9 cellular contexts compared by ENCODE assay signal in the genomic region with DNA sequence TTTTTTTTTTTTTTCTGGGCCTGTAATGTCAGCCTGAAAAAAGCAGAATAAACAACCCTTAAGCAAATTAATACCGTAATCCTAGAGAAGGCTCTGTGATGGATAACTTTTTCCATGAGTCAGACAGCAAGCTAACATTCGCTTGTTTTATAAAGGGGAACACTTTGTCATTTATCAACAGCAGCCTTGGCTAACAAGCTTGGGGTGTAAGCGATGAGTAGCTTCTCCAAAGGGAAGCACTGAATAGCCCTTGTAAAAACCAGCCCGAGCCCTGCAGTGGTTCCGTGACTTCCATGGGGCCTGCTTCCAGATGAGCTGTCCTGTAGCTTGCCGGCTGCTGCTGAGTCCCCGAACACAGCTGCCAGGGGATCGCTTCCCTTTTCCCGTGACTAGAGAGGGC. TPM values are rescaled to one million over a fixed set of nuclear protein-coding genes. Genes with fewer than 3 reads are reported as not detected.
A peak's percentile ranks its signal among the peaks of the same experiment; 100 is the strongest.
DNase-seq lines count a peak whose midpoint lies in the region; ATAC-seq and TF ChIP-seq lines count a peak whose summit lies in the region.
"Had no signal": no experiment of that assay in that cellular context is flagged by ENCODE, and none has a peak within 500 bp of the region (broad histone marks: within the 10 kb centered on the region; RNA-seq: fewer than 3 reads in every experiment).

No MANE protein-coding gene starts in this region.

- peaks cover 2% of the 10 kb centered on the region for H3K27me3 Mint-ChIP-seq in HFFc6 (ENCODE audit: insufficient read depth)
- no peaks in the 10 kb centered on the region for H3K27me3 Mint-ChIP-seq in activated CD8-positive, alpha-beta T cell treated with anti-CD3 and anti-CD28 coated beads for 36 hours
- H3K27me3 Mint-ChIP-seq in glutamatergic neuron (ENCODE audit: unreplicated experiment), result peaks cover 9% of the 10 kb centered on the region

- H3K36me3 Mint-ChIP-seq in HFFc6 (ENCODE audit: low read depth) (no peaks in the 10 kb centered on the region), glutamatergic neuron (ENCODE audit: unreplicated experiment) (no peaks in the 10 kb centered on the region)
- H3K36me3 Mint-ChIP-seq in activated CD8-positive, alpha-beta T cell treated with anti-CD3 and anti-CD28 coated beads for 36 hours (ENCODE audit: low read depth), result no peaks in the 10 kb centered on the region
- H3K36me3 Mint-ChIP-seq: IgD-negative memory B cell had no signal

- H3K9me3 Mint-ChIP-seq in HFFc6 (no peaks in the 10 kb centered on the region), glutamatergic neuron (ENCODE audit: unreplicated experiment) (peaks cover 4% of the 10 kb centered on the region)
- H3K9me3 Mint-ChIP-seq in activated CD8-positive, alpha-beta T cell treated with anti-CD3 and anti-CD28 coated beads for 36 hours, result no peaks in the 10 kb centered on the region
- H3K9me3 Mint-ChIP-seq: IgD-negative memory B cell had no signal

- peak; percentile 11 for ATAC-seq in activated CD8-positive, alpha-beta T cell treated with anti-CD3 and anti-CD28 coated beads for 36 hours
- ATAC-seq in HG02759 (IDR thresholded peaks at IDR 0.05; ENCODE audit: unreplicated experiment), result no peak
- no peak for ATAC-seq in GM21717 (IDR thresholded peaks at IDR 0.05; ENCODE audit: unreplicated experiment)

- H3K27ac Mint-ChIP-seq in HFFc6 (peak overlapping the region; percentile 99), glutamatergic neuron (ENCODE audit: unreplicated experiment) (peak overlapping the region; percentile 14)
- peak overlapping the region; percentile 85 for H3K27ac Mint-ChIP-seq in activated CD8-positive, alpha-beta T cell treated with anti-CD3 and anti-CD28 coated beads for 36 hours

- CTCF ChIA-PET in activated CD8-positive, alpha-beta T cell treated with anti-CD3 and anti-CD28 coated beads for 36 hours (lab: Charles Lee), result interaction anchor here (1.0 to 3.2 kb wide), 6 partner anchors 8 to 174 kb away, joined by 3 to 23 read pairs (median 3); no protein-coding TSS in a partner anchor

- DNase-seq in HFFc6 (peak; percentile 96), glutamatergic neuron (no peak), retina (peak; percentile 66), NCI-H1092 treated with DMSO at 0.1 percent for 48 hours (lab: John Stamatoyannopoulos, UW) (no peak), NCI-H2196 (lab: John Stamatoyannopoulos, UW; ENCODE audit: unreplicated experiment) (no peak)
- no peak for DNase-seq in activated CD8-positive, alpha-beta T cell treated with anti-CD3 and anti-CD28 coated beads for 36 hours

- TF ChIP-seq CTCF in HFFc6 (IDR thresholded peaks at IDR 0.05) (no peak), glutamatergic neuron (IDR thresholded peaks at IDR 0.05; ENCODE audit: partially characterized antibody, unreplicated experiment) (no peak)
- TF ChIP-seq CTCF in activated CD8-positive, alpha-beta T cell treated with anti-CD3 and anti-CD28 coated beads for 36 hours (IDR thresholded peaks at IDR 0.05), result no peak

- POLR2A ChIA-PET in activated CD8-positive, alpha-beta T cell treated with anti-CD3 and anti-CD28 coated beads for 36 hours (lab: Charles Lee), result interaction anchor here (0.8 kb wide), 1 partner anchor 32 kb away, joined by 5 read pairs; no protein-coding TSS in a partner anchor

- intact Hi-C loops in activated CD8-positive, alpha-beta T cell treated with anti-CD3 and anti-CD28 coated beads for 36 hours (cut with micrococcal nuclease), result no loop called here

- H3K4me3 Mint-ChIP-seq in HFFc6 (peak overlapping the region; percentile 80), glutamatergic neuron (ENCODE audit: unreplicated experiment) (no peak overlapping the region)
- no peak overlapping the region for H3K4me3 Mint-ChIP-seq in activated CD8-positive, alpha-beta T cell treated with anti-CD3 and anti-CD28 coated beads for 36 hours

- H3K4me1 Mint-ChIP-seq in HFFc6 (ENCODE audit: low read depth) (peaks cover 39% of the 10 kb centered on the region), glutamatergic neuron (ENCODE audit: low read depth, unreplicated experiment) (peaks cover 36% of the 10 kb centered on the region)
- H3K4me1 Mint-ChIP-seq in activated CD8-positive, alpha-beta T cell treated with anti-CD3 and anti-CD28 coated beads for 36 hours (ENCODE audit: low read depth), result peaks cover 28% of the 10 kb centered on the region

RNA-seq across cellular contexts. Expression of gene CD9, which starts 29.6 kb away (rescaled TPM):
- total RNA-seq in HFFc6 (2021; fragmentation: NEBNext Ultra II Directional; extraction: Animal tissue kit (Norgen Biotek cat#: 25700)), result 10 to 100 TPM; 43.2 to 72.6 (median 46.4) TPM
- 1 to 10 TPM; 9.1 to 9.2 TPM for total RNA-seq in activated CD8-positive, alpha-beta T cell treated with anti-CD3 and anti-CD28 coated beads for 36 hours
- total RNA-seq in glutamatergic neuron (ENCODE audit: unreplicated experiment), result 17.6 TPM

Comparison
In these comparisons a context has a peak if more than half of its experiments do, and no peak if none do; other contexts are left out.
1. DNase-seq: peak in HFFc6 (single experiment) and retina (single experiment); none in activated CD8-positive, alpha-beta T cell treated with anti-CD3 and anti-CD28 coated beads for 36 hours (single experiment), glutamatergic neuron (single experiment), NCI-H1092 treated with DMSO at 0.1 percent for 48 hours (single experiment) and NCI-H2196 (single experiment).
2. H3K27ac Mint-ChIP-seq: peak in every context shown above with its lines; median percentile 99 in HFFc6; 85 in activated CD8-positive, alpha-beta T cell treated with anti-CD3 and anti-CD28 coated beads for 36 hours; 14 in glutamatergic neuron.